Comparison of ENCODE assay signal across 6 cellular contexts in genomic region chr19:48501961-48502719, GRCh38. TPM values are rescaled to one million over a fixed set of nuclear protein-coding genes. Genes with fewer than 3 reads are reported as not detected.
DNase-seq lines count a peak whose midpoint lies in the region; ATAC-seq, FAIRE-seq and TF ChIP-seq lines count a peak whose summit lies in the region.

No MANE protein-coding gene starts in this region.

- TF ChIP-seq CTCF in kidney epithelial cell (IDR thresholded peaks at IDR 0.05; ENCODE audit: insufficient read depth, low read length, poor library complexity, severe bottlenecking), result no peak

- TF ChIP-seq POLR2A in GM12891 (IDR thresholded peaks at IDR 0.05; ENCODE audit: low read depth, low read length), result no peak

- H3K27me3 ChIP-seq in kidney epithelial cell (ENCODE audit: control insufficient read depth, insufficient read depth, low read length), result peaks cover 41% of the 10 kb centered on the region

- peak overlapping the region; percentile 28 for H3K4me3 ChIP-seq in kidney epithelial cell (ENCODE audit: low read depth, low read length)

- H3K36me3 ChIP-seq in kidney epithelial cell (ENCODE audit: control insufficient read depth, insufficient read depth, low read length), result no peaks in the 10 kb centered on the region

- ATAC-seq in GM19395 (IDR thresholded peaks at IDR 0.05; ENCODE audit: unreplicated experiment) (no peak), GM21528 (IDR thresholded peaks at IDR 0.05; ENCODE audit: low FRiP score, unreplicated experiment) (no peak)

- FAIRE-seq in GM12891 (lab: Jason Lieb, UNC), result peak; percentile 69

- DNase-seq in GM12891 (ENCODE audit: insufficient read length, low spot score), result no peak
- peak; percentile 46 for DNase-seq in NCI-H510A (lab: John Stamatoyannopoulos, UW)
- peak; percentile 64 for DNase-seq in activated T-cell treated with anti-CD3 and anti-CD28 coated beads for 48 hours (ENCODE audit: low read depth)
- DNase-seq in kidney epithelial cell (ENCODE audit: low read depth), result peak; percentile 68

TF ChIP-seq in GM12891, 5 proteins besides CTCF, POLR2A, EP300 and RAD21:
- TF ChIP-seq POLR2AphosphoS5 (IDR thresholded peaks at IDR 0.05; ENCODE audit: low read depth, low read length) (no peak), TAF1 (IDR thresholded peaks at IDR 0.05; ENCODE audit: low read depth, low read length) (no peak), SPI1 (IDR thresholded peaks at IDR 0.05; ENCODE audit: low read depth, low read length) (no peak), PAX5 (IDR thresholded peaks at IDR 0.05; ENCODE audit: insufficient read depth, low read length, severe bottlenecking) (no peak), POU2F2 (IDR thresholded peaks at IDR 0.05; ENCODE audit: low read depth, low read length) (no peak)

RNA-seq across cellular contexts. Expression of gene LMTK3, which starts 9.5 kb away (rescaled TPM):
- 0.12 TPM for polyA plus RNA-seq in GM12891 (2012; ENCODE audit: low read depth, missing spikeins)
- total RNA-seq in kidney epithelial cell, result 2.3 and 2.9 TPM in 2 replicates

RNA-seq across cellular contexts. Expression of gene CYTH2, which starts 33.0 kb away (rescaled TPM):
- polyA plus RNA-seq in GM12891 (2012; ENCODE audit: low read depth, missing spikeins), result 21.6 TPM
- total RNA-seq in kidney epithelial cell, result 73.0 and 77.3 TPM in 2 replicates

RNA-seq across cellular contexts. Expression of gene KCNJ14, which starts 46.8 kb away (rescaled TPM):
- 0.41 TPM for polyA plus RNA-seq in GM12891 (2012; ENCODE audit: low read depth, missing spikeins)
- total RNA-seq in kidney epithelial cell, result 0.54 and 2.1 TPM in 2 replicates

RNA-seq across cellular contexts. Expression of gene SULT2B1, which starts 49.8 kb away (rescaled TPM):
- 0.22 TPM for polyA plus RNA-seq in GM12891 (2012; ENCODE audit: low read depth, missing spikeins)
- 0.48 and 0.50 TPM in 2 replicates for total RNA-seq in kidney epithelial cell

RNA-seq across cellular contexts. Expression of gene GRWD1, which starts 56.4 kb away (rescaled TPM):
- 20.6 TPM for polyA plus RNA-seq in GM12891 (2012; ENCODE audit: low read depth, missing spikeins)
- 44.6 and 47.1 TPM in 2 replicates for total RNA-seq in kidney epithelial cell
